ENCODE assay signal across 24 cellular contexts in genomic region chr14:76976623-76977005, GRCh38. TPM values are rescaled to one million over a fixed set of nuclear protein-coding genes. Genes with fewer than 3 reads are reported as not detected.
DNase-seq lines count a peak whose midpoint lies in the region; ATAC-seq and TF ChIP-seq lines count a peak whose summit lies in the region.
"Had no signal": no experiment of that assay in that cellular context is flagged by ENCODE, and none has a peak within 500 bp of the region (broad histone marks: within the 10 kb centered on the region; RNA-seq: fewer than 3 reads in every experiment).

No MANE protein-coding gene starts in this region.

- peak overlapping the region in 8 of 11 experiments; percentile 3 to 82 (median 56); a peak in 14 of 22 replicates for H3K27ac ChIP-seq in BLaER1 treated with 17β-estradiol and CSF1 and Interleukin-3, amounts not matched to agents 10 nM and 100 nM
- H3K27ac ChIP-seq in esophagus squamous epithelium, result no peak overlapping the region
- H3K27ac ChIP-seq: 22Rv1, body of pancreas, gastroesophageal sphincter, pancreas, SJSA1, suprapubic skin had no signal

- peaks cover 0 to 5% (median 0%) of the 10 kb centered on the region in 11 experiments; a peak in 2 of 22 replicates for H3K36me3 ChIP-seq in BLaER1 treated with 17β-estradiol and CSF1 and Interleukin-3, amounts not matched to agents 10 nM and 100 nM
- no peaks in the 10 kb centered on the region for H3K36me3 ChIP-seq in esophagus squamous epithelium
- H3K36me3 ChIP-seq: BE2C, gastroesophageal sphincter, pancreas, SJSA1, suprapubic skin had no signal

- no peaks in the 10 kb centered on the region for H3K27me3 Mint-ChIP-seq in T-helper 2 cell treated with Interferon-gamma antibody and Interleukin-4, amounts not matched to agents 5 μg/mL and 100 μg/mL, for 36 hours (ENCODE audit: low read depth)
- H3K27me3 Mint-ChIP-seq in activated naive CD8-positive, alpha-beta T cell treated with anti-CD3 and anti-CD28 coated beads for 36 hours, result no peaks in the 10 kb centered on the region
- H3K27me3 Mint-ChIP-seq in nephron progenitor cell (ENCODE audit: low read depth, poor library complexity), result peaks cover 5% of the 10 kb centered on the region
- H3K27me3 Mint-ChIP-seq: activated B cell treated with CpG ODN at 0.5 μM for 24 hours had no signal

- 83 to 100% methylated on average over 1 of the region's 1 CpG for WGBS in esophagus squamous epithelium, 2 donors

- intact Hi-C loops in esophagus squamous epithelium (cut with DNase I), result no loop called here

- DNase-seq in T-helper 2 cell treated with Interferon-gamma antibody and Interleukin-4, amounts not matched to agents 5 μg/mL and 100 μg/mL, for 36 hours (ENCODE audit: low spot score), result no peak
- DNase-seq in T-helper 2 cell (no peak), nephron progenitor cell (no peak), NCI-H128 (lab: John Stamatoyannopoulos, UW; ENCODE audit: unreplicated experiment) (no peak), esophagus squamous epithelium (lab: John Stamatoyannopoulos, UW) (no peak)
- no peak for DNase-seq in activated naive CD8-positive, alpha-beta T cell treated with anti-CD3 and anti-CD28 coated beads for 36 hours
- DNase-seq: activated B cell treated with CpG ODN at 0.5 μM for 24 hours; activated CD8-positive, alpha-beta memory T cell treated with anti-CD3 and anti-CD28 coated beads, Interleukin-2, amount 10 ng/mL, durations not matched to agents 7 days and 5 days; activated gamma-delta T cell treated with Interleukin-2 at 50 U/mL for 16 hours; BE2C; DMS153; Kasumi-1; left cardiac atrium; NCI-H1417 treated with DMSO at 0.1 percent for 48 hours; NCI-H526 treated with DMSO at 0.1 percent for 48 hours; pancreas; stimulated activated CD4-positive, alpha-beta T cell treated with anti-CD3 and anti-CD28 coated beads, Interleukin-4, amount 100 ng/mL, for 1 hour had no signal

- TF ChIP-seq CTCF in nephron progenitor cell (IDR thresholded peaks at IDR 0.05), result no peak
- TF ChIP-seq CTCF in esophagus squamous epithelium (IDR thresholded peaks at IDR 0.05), result no peak

- no peak for TF ChIP-seq POLR2A in esophagus squamous epithelium (IDR thresholded peaks at IDR 0.05)

- H3K27ac Mint-ChIP-seq in T-helper 2 cell treated with Interferon-gamma antibody and Interleukin-4, amounts not matched to agents 5 μg/mL and 100 μg/mL, for 36 hours, result peak overlapping the region; percentile 41
- H3K27ac Mint-ChIP-seq in activated naive CD8-positive, alpha-beta T cell treated with anti-CD3 and anti-CD28 coated beads for 36 hours, result peak overlapping the region; percentile 96
- peak overlapping the region; percentile 84 for H3K27ac Mint-ChIP-seq in nephron progenitor cell
- H3K27ac Mint-ChIP-seq: activated CD8-positive, alpha-beta memory T cell treated with anti-CD3 and anti-CD28 coated beads, Interleukin-2, amount 10 ng/mL, durations not matched to agents 7 days and 5 days had no signal

- peaks cover 7 to 16% (median 13%) of the 10 kb centered on the region in 11 experiments for H3K9me3 ChIP-seq in BLaER1 treated with 17β-estradiol and CSF1 and Interleukin-3, amounts not matched to agents 10 nM and 100 nM (replicated peaks in 1 of 11)
- peaks cover 0 to 1% (median 0%) of the 10 kb centered on the region in 3 donors for H3K9me3 ChIP-seq in esophagus squamous epithelium
- H3K9me3 ChIP-seq: body of pancreas, pancreas, SJSA1, suprapubic skin had no signal

- H3K36me3 Mint-ChIP-seq in T-helper 2 cell treated with Interferon-gamma antibody and Interleukin-4, amounts not matched to agents 5 μg/mL and 100 μg/mL, for 36 hours (ENCODE audit: low read depth), result no peaks in the 10 kb centered on the region
- H3K36me3 Mint-ChIP-seq in activated naive CD8-positive, alpha-beta T cell treated with anti-CD3 and anti-CD28 coated beads for 36 hours, result no peaks in the 10 kb centered on the region
- H3K36me3 Mint-ChIP-seq in nephron progenitor cell (ENCODE audit: low read depth), result peaks cover 3% of the 10 kb centered on the region
- H3K36me3 Mint-ChIP-seq: activated CD8-positive, alpha-beta memory T cell treated with anti-CD3 and anti-CD28 coated beads, Interleukin-2, amount 10 ng/mL, durations not matched to agents 7 days and 5 days had no signal

- H3K4me2 ChIP-seq in BLaER1 treated with 17β-estradiol and CSF1 and Interleukin-3, amounts not matched to agents 10 nM and 100 nM, result peak overlapping the region; percentile 80 to 89 (median 82)

- peak overlapping the region in 7 of 11 experiments; percentile 1 to 47 (median 34); a peak in 9 of 22 replicates for H3K9ac ChIP-seq in BLaER1 treated with 17β-estradiol and CSF1 and Interleukin-3, amounts not matched to agents 10 nM and 100 nM

- peaks cover 14% of the 10 kb centered on the region for H3K4me1 Mint-ChIP-seq in T-helper 2 cell treated with Interferon-gamma antibody and Interleukin-4, amounts not matched to agents 5 μg/mL and 100 μg/mL, for 36 hours (ENCODE audit: low read depth)
- peaks cover 31% of the 10 kb centered on the region for H3K4me1 Mint-ChIP-seq in activated naive CD8-positive, alpha-beta T cell treated with anti-CD3 and anti-CD28 coated beads for 36 hours
- peaks cover 48% of the 10 kb centered on the region for H3K4me1 Mint-ChIP-seq in nephron progenitor cell

- no peaks in the 10 kb centered on the region for H4K20me1 ChIP-seq in BLaER1 treated with 17β-estradiol and CSF1 and Interleukin-3, amounts not matched to agents 10 nM and 100 nM

- H3K4me3 Mint-ChIP-seq in T-helper 2 cell treated with Interferon-gamma antibody and Interleukin-4, amounts not matched to agents 5 μg/mL and 100 μg/mL, for 36 hours, result no peak overlapping the region
- no peak overlapping the region for H3K4me3 Mint-ChIP-seq in activated naive CD8-positive, alpha-beta T cell treated with anti-CD3 and anti-CD28 coated beads for 36 hours
- no peak overlapping the region for H3K4me3 Mint-ChIP-seq in nephron progenitor cell
- H3K4me3 Mint-ChIP-seq: activated B cell treated with CpG ODN at 0.5 μM for 24 hours; activated CD8-positive, alpha-beta memory T cell treated with anti-CD3 and anti-CD28 coated beads, Interleukin-2, amount 10 ng/mL, durations not matched to agents 7 days and 5 days had no signal

- peaks cover 7% of the 10 kb centered on the region for H3K9me3 Mint-ChIP-seq in T-helper 2 cell treated with Interferon-gamma antibody and Interleukin-4, amounts not matched to agents 5 μg/mL and 100 μg/mL, for 36 hours
- H3K9me3 Mint-ChIP-seq in activated naive CD8-positive, alpha-beta T cell treated with anti-CD3 and anti-CD28 coated beads for 36 hours, result peaks cover 9% of the 10 kb centered on the region
- peaks cover 7% of the 10 kb centered on the region for H3K9me3 Mint-ChIP-seq in nephron progenitor cell

- no peaks in the 10 kb centered on the region for H3K27me3 ChIP-seq in BLaER1 treated with 17β-estradiol and CSF1 and Interleukin-3, amounts not matched to agents 10 nM and 100 nM
- H3K27me3 ChIP-seq in esophagus squamous epithelium, result no peaks in the 10 kb centered on the region
- H3K27me3 ChIP-seq: BE2C, body of pancreas, gastroesophageal sphincter, pancreas, SJSA1, suprapubic skin had no signal

- no peak for ATAC-seq in esophagus mucosa
- ATAC-seq: activated CD8-positive, alpha-beta memory T cell treated with anti-CD3 and anti-CD28 coated beads, Interleukin-2, amount 10 ng/mL, durations not matched to agents 7 days and 5 days; body of pancreas; gastroesophageal sphincter had no signal

- H3K4me1 ChIP-seq in BLaER1 treated with 17β-estradiol and CSF1 and Interleukin-3, amounts not matched to agents 10 nM and 100 nM, result peaks cover 51 to 65% (median 55%) of the 10 kb centered on the region in 10 experiments
- H3K4me1 ChIP-seq in esophagus squamous epithelium, result peaks cover 0 to 18% (median 7%) of the 10 kb centered on the region in 3 donors
- H3K4me1 ChIP-seq: gastroesophageal sphincter, pancreas, SJSA1 had no signal

- no peak overlapping the region for H3K4me3 ChIP-seq in BLaER1 treated with 17β-estradiol and CSF1 and Interleukin-3, amounts not matched to agents 10 nM and 100 nM
- no peak overlapping the region for H3K4me3 ChIP-seq in esophagus squamous epithelium
- H3K4me3 ChIP-seq: body of pancreas, gastroesophageal sphincter, pancreas, SJSA1, suprapubic skin had no signal

RNA-seq across cellular contexts. Expression of gene IRF2BPL, which starts 51.9 kb away (rescaled TPM):
- 10 to 100 TPM; 34.8 to 36.2 TPM for total RNA-seq in activated naive CD8-positive, alpha-beta T cell treated with anti-CD3 and anti-CD28 coated beads for 36 hours
- 14.2 TPM for total RNA-seq in esophagus mucosa
- 10 to 100 TPM; 15.8 to 28.8 (median 24.0) TPM for total RNA-seq in esophagus squamous epithelium

Comparison
In these comparisons a context has a peak if more than half of its experiments do, and no peak if none do; other contexts are left out.
1. H3K27ac Mint-ChIP-seq: peak in every context shown above with its lines; median percentile 96 in activated naive CD8-positive, alpha-beta T cell treated with anti-CD3 and anti-CD28 coated beads for 36 hours; 84 in nephron progenitor cell; 41 in T-helper 2 cell treated with Interferon-gamma antibody and Interleukin-4, amounts not matched to agents 5 μg/mL and 100 μg/mL, for 36 hours.
2. H3K27ac ChIP-seq: peak in BLaER1 treated with 17β-estradiol and CSF1 and Interleukin-3, amounts not matched to agents 10 nM and 100 nM (8 of 11); none in esophagus squamous epithelium (0 of 4).